ENCODE assay signal across 9 cellular contexts in genomic region chr9:137190315-137190853, GRCh38. TPM values are rescaled to one million over a fixed set of nuclear protein-coding genes. Genes with fewer than 3 reads are reported as not detected.
DNase-seq lines count a peak whose midpoint lies in the region; ATAC-seq and TF ChIP-seq lines count a peak whose summit lies in the region.
"Had no signal": no experiment of that assay in that cellular context is flagged by ENCODE, and none has a peak within 500 bp of the region (broad histone marks: within the 10 kb centered on the region; RNA-seq: fewer than 3 reads in every experiment).

No MANE protein-coding gene starts in this region.

- no peak for TF ChIP-seq EP300 in Ishikawa (IDR thresholded peaks at IDR 0.05; ENCODE audit: borderline replicate concordance)

- ATAC-seq in naive thymus-derived CD8-positive, alpha-beta T cell: no peak
- no peak for ATAC-seq in left lobe of liver
- ATAC-seq in GM19395 (IDR thresholded peaks at IDR 0.05; ENCODE audit: unreplicated experiment): no peak

- peaks cover 12 to 96% (median 83%) of the 10 kb centered on the region in 11 experiments; a peak in 21 of 22 replicates for H4K20me1 ChIP-seq in BLaER1 treated with 17β-estradiol and CSF1 and Interleukin-3, amounts not matched to agents 10 nM and 100 nM

- H3K4me1 Mint-ChIP-seq in brain: peaks cover 46% of the 10 kb centered on the region
- H3K4me1 Mint-ChIP-seq in naive thymus-derived CD8-positive, alpha-beta T cell: peaks cover 6 to 43% (median 36%) of the 10 kb centered on the region in 4 donors

- TF ChIP-seq RAD21 in Ishikawa (IDR thresholded peaks at IDR 0.05; ENCODE audit: low read depth): 0 out of 2 replicates have a peak, but pooled peaks have one; percentile 5

- H3K27me3 ChIP-seq in BLaER1 treated with 17β-estradiol and CSF1 and Interleukin-3, amounts not matched to agents 10 nM and 100 nM: no peaks in the 10 kb centered on the region

- peak overlapping the region; percentile 83 to 99 (median 98); a peak in 18 of 20 replicates for H3K4me3 ChIP-seq in BLaER1 treated with 17β-estradiol and CSF1 and Interleukin-3, amounts not matched to agents 10 nM and 100 nM

- peak overlapping the region; percentile 92 to 100 (median 100) for H3K4me2 ChIP-seq in BLaER1 treated with 17β-estradiol and CSF1 and Interleukin-3, amounts not matched to agents 10 nM and 100 nM

- peak overlapping the region in 9 of 11 experiments; percentile 82 to 94 (median 89); a peak in 13 of 22 replicates for H3K27ac ChIP-seq in BLaER1 treated with 17β-estradiol and CSF1 and Interleukin-3, amounts not matched to agents 10 nM and 100 nM

- peaks cover 24 to 76% (median 45%) of the 10 kb centered on the region in 11 experiments for H3K36me3 ChIP-seq in BLaER1 treated with 17β-estradiol and CSF1 and Interleukin-3, amounts not matched to agents 10 nM and 100 nM

- H3K27me3 Mint-ChIP-seq in brain: no peaks in the 10 kb centered on the region
- H3K27me3 Mint-ChIP-seq in naive thymus-derived CD8-positive, alpha-beta T cell: no peaks in the 10 kb centered on the region

- DNase-seq in naive thymus-derived CD8-positive, alpha-beta T cell: no peak
- DNase-seq in left lobe of liver (ENCODE audit: low spot score) (no peak), EL (no peak), SKM-1 treated with dmso at 0.1 percent for 144 hours (lab: John Stamatoyannopoulos, UW; ENCODE audit: unreplicated experiment) (no peak)
- DNase-seq: stimulated activated naive CD4-positive, alpha-beta T cell had no signal

- peak overlapping the region; percentile 86 to 95 (median 93) for H3K9ac ChIP-seq in BLaER1 treated with 17β-estradiol and CSF1 and Interleukin-3, amounts not matched to agents 10 nM and 100 nM

- POLR2A ChIA-PET in naive thymus-derived CD8-positive, alpha-beta T cell (lab: Charles Lee): interaction anchor here (2.6 to 8.1 kb wide), 3 partner anchors 12 to 35 kb away, joined by 6 to 135 read pairs (median 59); partner anchors contain the start of genes CYSRT1, NDOR1, RNF208 and RNF224

- H3K36me3 Mint-ChIP-seq in brain: no peaks in the 10 kb centered on the region
- peaks cover 0 to 4% (median 4%) of the 10 kb centered on the region in 3 donors for H3K36me3 Mint-ChIP-seq in naive thymus-derived CD8-positive, alpha-beta T cell

- no peaks in the 10 kb centered on the region for H3K9me3 Mint-ChIP-seq in brain
- H3K9me3 Mint-ChIP-seq in naive thymus-derived CD8-positive, alpha-beta T cell: no peaks in the 10 kb centered on the region

- peak overlapping the region; percentile 71 to 97 (median 76) for H3K4me3 Mint-ChIP-seq in brain
- peak overlapping the region; percentile 39 to 92 (median 64) for H3K4me3 Mint-ChIP-seq in naive thymus-derived CD8-positive, alpha-beta T cell

- peaks cover 48 to 83% (median 66%) of the 10 kb centered on the region in 10 experiments for H3K4me1 ChIP-seq in BLaER1 treated with 17β-estradiol and CSF1 and Interleukin-3, amounts not matched to agents 10 nM and 100 nM

- TF ChIP-seq CTCF in brain (conservative IDR thresholded peaks at IDR 0.05): no peak

- H3K9me3 ChIP-seq in BLaER1 treated with 17β-estradiol and CSF1 and Interleukin-3, amounts not matched to agents 10 nM and 100 nM (replicated peaks in 1 of 11): no peaks in the 10 kb centered on the region

- peak overlapping the region in 3 of 5 experiments; percentile 33 to 90 (median 42) for H3K27ac Mint-ChIP-seq in brain
- peak overlapping the region in 6 of 10 donors; percentile 40 to 83 (median 58) for H3K27ac Mint-ChIP-seq in naive thymus-derived CD8-positive, alpha-beta T cell

TF ChIP-seq in Ishikawa, 13 proteins besides CTCF, POLR2A, EP300 and RAD21:
- TF ChIP-seq TEAD4 (IDR thresholded peaks at IDR 0.05): no peak
- TF ChIP-seq YY1 (IDR thresholded peaks at IDR 0.05; ENCODE audit: low read depth): no peak
- TF ChIP-seq REST (IDR thresholded peaks at IDR 0.05; ENCODE audit: low read depth): no peak
- TF ChIP-seq FOXM1 (IDR thresholded peaks at IDR 0.05; ENCODE audit: borderline replicate concordance, low read depth): no peak
- TF ChIP-seq USF1 (IDR thresholded peaks at IDR 0.05): no peak
- no peak for TF ChIP-seq TCF12 (IDR thresholded peaks at IDR 0.05; ENCODE audit: low read depth)
- TF ChIP-seq MAX (IDR thresholded peaks at IDR 0.05): no peak
- TF ChIP-seq EGR1 (IDR thresholded peaks at IDR 0.05): no peak
- TF ChIP-seq NFIC (IDR thresholded peaks at IDR 0.05): no peak
- no peak for TF ChIP-seq ZBTB7A (IDR thresholded peaks at IDR 0.05; ENCODE audit: low read depth)
- no peak for TF ChIP-seq CREB1 (IDR thresholded peaks at IDR 0.05; ENCODE audit: low read depth)
- no peak for TF ChIP-seq TAF1 (IDR thresholded peaks at IDR 0.05; ENCODE audit: low read depth)
- no peak for TF ChIP-seq CEBPB (IDR thresholded peaks at IDR 0.05)
TF ChIP-seq in Ishikawa: peak in this region for 0.

RNA-seq across cellular contexts. Expression of gene SSNA1, which starts 1.9 kb away (rescaled TPM):
- 173 TPM for polyA plus RNA-seq in brain (ENCODE audit: insufficient read depth, low read depth, low replicate concordance)
- total RNA-seq in naive thymus-derived CD8-positive, alpha-beta T cell: 10 to 100 TPM; 39.2 to 43.4 TPM
- polyA plus RNA-seq in naive thymus-derived CD8-positive, alpha-beta T cell: 100 to 1,000 TPM in 2 of 3 donors, 10 to 100 TPM in 1; 97.8 to 123 (median 119) TPM
- 29.4 TPM for total RNA-seq in left lobe of liver

RNA-seq across cellular contexts. Expression of gene ANAPC2, which starts 2.0 kb away (rescaled TPM):
- 36.9 TPM for polyA plus RNA-seq in brain (ENCODE audit: insufficient read depth, low read depth, low replicate concordance)
- total RNA-seq in naive thymus-derived CD8-positive, alpha-beta T cell: 100 to 1,000 TPM; 143 to 146 TPM
- polyA plus RNA-seq in naive thymus-derived CD8-positive, alpha-beta T cell: 1 to 10 TPM; 3.4 to 5.9 (median 4.3) TPM
- total RNA-seq in left lobe of liver: 35.5 TPM

RNA-seq across cellular contexts. Expression of gene TPRN, which starts 10.2 kb away (rescaled TPM):
- polyA plus RNA-seq in brain (ENCODE audit: insufficient read depth, low read depth, low replicate concordance): 72.3 TPM
- total RNA-seq in naive thymus-derived CD8-positive, alpha-beta T cell: 10 to 100 TPM; 10.1 TPM
- under 1 TPM; 0.15 to 0.42 (median 0.39) TPM for polyA plus RNA-seq in naive thymus-derived CD8-positive, alpha-beta T cell
- total RNA-seq in left lobe of liver: 13.7 TPM

RNA-seq across cellular contexts. Expression of gene TMEM203, which starts 15.1 kb away (rescaled TPM):
- polyA plus RNA-seq in brain (ENCODE audit: insufficient read depth, low read depth, low replicate concordance): 55.2 TPM
- 10 to 100 TPM; 42.7 to 43.0 TPM for total RNA-seq in naive thymus-derived CD8-positive, alpha-beta T cell
- polyA plus RNA-seq in naive thymus-derived CD8-positive, alpha-beta T cell: 100 to 1,000 TPM; 128 to 163 (median 155) TPM
- 24.5 TPM for total RNA-seq in left lobe of liver

RNA-seq across cellular contexts. Expression of gene NDOR1, which starts 15.1 kb away (rescaled TPM):
- 20.7 TPM for polyA plus RNA-seq in brain (ENCODE audit: insufficient read depth, low read depth, low replicate concordance)
- total RNA-seq in naive thymus-derived CD8-positive, alpha-beta T cell: 10 to 100 TPM; 35.0 to 39.8 TPM
- 1 to 10 TPM; 2.4 to 9.5 (median 5.7) TPM for polyA plus RNA-seq in naive thymus-derived CD8-positive, alpha-beta T cell
- 10.1 TPM for total RNA-seq in left lobe of liver
